Comparison of ENCODE assay signal across 9 cellular contexts in genomic region chr1:154941332-154941995, GRCh38. TPM values are rescaled to one million over a fixed set of nuclear protein-coding genes. Genes with fewer than 3 reads are reported as not detected.
A peak's percentile ranks its signal among the peaks of the same experiment; 100 is the strongest.
DNase-seq lines count a peak whose midpoint lies in the region; ATAC-seq and TF ChIP-seq lines count a peak whose summit lies in the region.
"Had no signal": no experiment of that assay in that cellular context is flagged by ENCODE, and none has a peak within 500 bp of the region (broad histone marks: within the 10 kb centered on the region; RNA-seq: fewer than 3 reads in every experiment).

No MANE protein-coding gene starts in this region.

- H3K79me2 ChIP-seq in Loucy (ENCODE audit: insufficient read depth, low read length), result no peaks in the 10 kb centered on the region; the same call in 1 of the 2 replicates

- H3K36me3 Mint-ChIP-seq in nephron progenitor cell (ENCODE audit: low read depth), result peaks cover 5% of the 10 kb centered on the region

- H3K4me1 ChIP-seq in Loucy (ENCODE audit: insufficient read depth, low read length, poor library complexity, severe bottlenecking) (peaks cover 75% of the 10 kb centered on the region), breast epithelium (peaks cover 4 to 5% of the 10 kb centered on the region in 2 donors)

- H3K36me3 ChIP-seq in Loucy (ENCODE audit: insufficient read depth, low read length) (peaks cover 18% of the 10 kb centered on the region; the same call in 1 of the 2 replicates), breast epithelium (no peaks in the 10 kb centered on the region)

- no peaks in the 10 kb centered on the region for H4K20me1 ChIP-seq in Loucy (ENCODE audit: insufficient read depth, low read length, poor library complexity, severe bottlenecking)

- H3K9ac ChIP-seq in Loucy (ENCODE audit: low read depth, low read length, poor library complexity, severe bottlenecking), result peak overlapping the region; percentile 82

- H3K27ac ChIP-seq in breast epithelium, result peak overlapping the region; percentile 65 to 82

- ATAC-seq in HG03280 (IDR thresholded peaks at IDR 0.05; ENCODE audit: unreplicated experiment) (no peak), HG02759 (IDR thresholded peaks at IDR 0.05; ENCODE audit: unreplicated experiment) (no peak)
- ATAC-seq: psoas muscle had no signal

- H3K27me3 ChIP-seq in Loucy (ENCODE audit: insufficient read depth, low read length, poor library complexity, severe bottlenecking), result no peaks in the 10 kb centered on the region
- H3K27me3 ChIP-seq in breast epithelium, result no peaks in the 10 kb centered on the region

- H2AFZ ChIP-seq in Loucy (ENCODE audit: low read length), result no peak overlapping the region

- H3K4me3 Mint-ChIP-seq in nephron progenitor cell, result no peak overlapping the region

- no peak for TF ChIP-seq POLR2A in breast epithelium (IDR thresholded peaks at IDR 0.05)

- H3K4me3 ChIP-seq in Loucy (ENCODE audit: low read length, poor library complexity, severe bottlenecking) (peak overlapping the region; percentile 70), breast epithelium (no peak overlapping the region)
- H3K4me3 ChIP-seq: psoas muscle had no signal

- H3K4me2 ChIP-seq in Loucy (ENCODE audit: low read depth, low read length, poor library complexity, severe bottlenecking), result peak overlapping the region; percentile 89

- intact Hi-C loops in breast epithelium (cut with DNase I; ENCODE audit: low total_unique reads), result no loop called here

- TF ChIP-seq CTCF in Loucy (conservative IDR thresholded peaks at IDR 0.05; ENCODE audit: low read length), result no peak
- no peak for TF ChIP-seq CTCF in breast epithelium (IDR thresholded peaks at IDR 0.05)
- TF ChIP-seq CTCF in nephron progenitor cell (IDR thresholded peaks at IDR 0.05), result no peak

- H3K9me3 ChIP-seq in Loucy (ENCODE audit: insufficient read depth, low read depth, low read length) (no peaks in the 10 kb centered on the region), breast epithelium (no peaks in the 10 kb centered on the region)
- H3K9me3 ChIP-seq: psoas muscle had no signal

- no peaks in the 10 kb centered on the region for H3K9me3 Mint-ChIP-seq in nephron progenitor cell

- peaks cover 4% of the 10 kb centered on the region for H3K27me3 Mint-ChIP-seq in nephron progenitor cell (ENCODE audit: low read depth, poor library complexity)

- H3F3A ChIP-seq in Loucy (ENCODE audit: low read depth), result peaks cover 8% of the 10 kb centered on the region; the same call in 1 of the 2 replicates

- DNase-seq in DMS 273 treated with DMSO at 0.1 percent for 48 hours (lab: John Stamatoyannopoulos, UW), result peak; percentile 64
- no peak for DNase-seq in breast epithelium (ENCODE audit: low spot score in 2 of 2)
- peak; percentile 68 for DNase-seq in nephron progenitor cell
- no peak for DNase-seq in ureter (ENCODE audit: low spot score)
- DNase-seq in H4 (ENCODE audit: low spot score), result no peak

- no peaks in the 10 kb centered on the region for H3K9me2 ChIP-seq in Loucy (replicated peaks; ENCODE audit: low read depth, low read length)

- peaks cover 61% of the 10 kb centered on the region for H3K4me1 Mint-ChIP-seq in nephron progenitor cell

- peak overlapping the region; percentile 86 for H3K27ac Mint-ChIP-seq in nephron progenitor cell

RNA-seq across cellular contexts. Expression of gene PMVK, which starts 4.9 kb away (rescaled TPM):
- 10 to 100 TPM; 15.0 to 16.7 (median 16.4) TPM for total RNA-seq in breast epithelium
- total RNA-seq in ureter, result 41.8 TPM
- 1.2 and 7.9 TPM in 2 replicates for total RNA-seq in H4 (2014; rRNA removed; shearing (Covaris generic))

RNA-seq across cellular contexts. Expression of gene PBXIP1, which starts 14.4 kb away (rescaled TPM):
- total RNA-seq in breast epithelium (100 to 1,000 TPM in 2 of 3 donors, 10 to 100 TPM in 1; 79.3 to 156 (median 105) TPM), ureter (71.2 TPM)
- 22.8 and 31.2 TPM in 2 replicates for total RNA-seq in H4 (2014; rRNA removed; shearing (Covaris generic))

RNA-seq across cellular contexts. Expression of gene PYGO2, which starts 20.1 kb away (rescaled TPM):
- 10 to 100 TPM; 14.6 to 26.2 (median 20.3) TPM for total RNA-seq in breast epithelium
- total RNA-seq in ureter, result 35.8 TPM
- total RNA-seq in H4 (2014; rRNA removed; shearing (Covaris generic)), result 18.0 TPM in 2 replicates

RNA-seq across cellular contexts. Expression of gene SHC1, which starts 29.1 kb away (rescaled TPM):
- total RNA-seq in breast epithelium, result 100 to 1,000 TPM in 2 of 3 donors, 10 to 100 TPM in 1; 94.4 to 177 (median 134) TPM
- total RNA-seq in ureter, result 216 TPM
- 163 and 170 TPM in 2 replicates for total RNA-seq in H4 (2014; rRNA removed; shearing (Covaris generic))

RNA-seq across cellular contexts. Expression of gene CKS1B, which starts 33.0 kb away (rescaled TPM):
- total RNA-seq in breast epithelium (100 to 1,000 TPM in 1 of 3 donors, 10 to 100 TPM in 2; 44.6 to 104 (median 47.3) TPM), ureter (24.8 TPM)
- total RNA-seq in H4 (2014; rRNA removed; shearing (Covaris generic)), result 170 and 248 TPM in 2 replicates

Comparison
In these comparisons a context has a peak if more than half of its experiments do, and no peak if none do; other contexts are left out.
1. DNase-seq: peak in DMS 273 treated with DMSO at 0.1 percent for 48 hours (single experiment) and nephron progenitor cell (single experiment); none in breast epithelium (0 of 2), ureter (single experiment) and H4 (single experiment).